9 cellular contexts compared by ENCODE assay signal in genomic region chr17:5234645-5235576, GRCh38. TPM values are rescaled to one million over a fixed set of nuclear protein-coding genes. Genes with fewer than 3 reads are reported as not detected.
A peak's percentile ranks its signal among the peaks of the same experiment; 100 is the strongest.
DNase-seq lines count a peak whose midpoint lies in the region; ATAC-seq and TF ChIP-seq lines count a peak whose summit lies in the region.
"Had no signal": no experiment of that assay in that cellular context is flagged by ENCODE, and none has a peak within 500 bp of the region (broad histone marks: within the 10 kb centered on the region; RNA-seq: fewer than 3 reads in every experiment).

Gene SCIMP (minus strand): TSS chr17:5234860. CDS start chr17:5234755, 105 bp downstream.

- H3K27me3 ChIP-seq in psoas muscle (ENCODE audit: insufficient read depth in 3 of 3, low read length in 2 of 3), result no peaks in the 10 kb centered on the region

- no peaks in the 10 kb centered on the region for H3K9me3 ChIP-seq in psoas muscle

- H3K36me3 Mint-ChIP-seq in activated CD8-positive, alpha-beta T cell treated with anti-CD3 and anti-CD28 coated beads for 36 hours (ENCODE audit: low read depth), result no peaks in the 10 kb centered on the region

- H3K4me3 Mint-ChIP-seq in activated CD8-positive, alpha-beta T cell treated with anti-CD3 and anti-CD28 coated beads for 36 hours, result no peak within 1 kb of the TSS

- no peaks in the 10 kb centered on the region for H3K27me3 Mint-ChIP-seq in activated CD8-positive, alpha-beta T cell treated with anti-CD3 and anti-CD28 coated beads for 36 hours

- H3K27ac Mint-ChIP-seq in activated CD8-positive, alpha-beta T cell treated with anti-CD3 and anti-CD28 coated beads for 36 hours, result peak within 1 kb of the TSS; percentile 57

- H3K4me1 ChIP-seq in psoas muscle, result no peaks in the 10 kb centered on the region

- H3K4me1 Mint-ChIP-seq in activated CD8-positive, alpha-beta T cell treated with anti-CD3 and anti-CD28 coated beads for 36 hours (ENCODE audit: low read depth), result peaks cover 25% of the 10 kb centered on the region

- H3K4me3 ChIP-seq in psoas muscle, result no peak within 1 kb of the TSS

- no peak for TF ChIP-seq CTCF in activated CD8-positive, alpha-beta T cell treated with anti-CD3 and anti-CD28 coated beads for 36 hours (IDR thresholded peaks at IDR 0.05)
- TF ChIP-seq CTCF in psoas muscle (IDR thresholded peaks at IDR 0.05), result no peak

- DNase-seq in activated CD8-positive, alpha-beta T cell treated with anti-CD3 and anti-CD28 coated beads for 36 hours, result no peak
- DNase-seq in sciatic nerve (ENCODE audit: low spot score), result peak; percentile 68
- no peak for DNase-seq in psoas muscle
- DNase-seq in activated naive CD4-positive, alpha-beta T cell treated with Interleukin-2 at 50 U/mL for 16 hours, result no peak

- 87 to 91% (median 90%) methylated on average over 19 of the region's 19 CpGs for WGBS in psoas muscle, 3 donors

- H3K36me3 ChIP-seq in psoas muscle (ENCODE audit: insufficient read depth in 1 of 2, low read depth in 1 of 2), result peaks cover 0 to 3% of the 10 kb centered on the region in 2 donors

- no peak within 1 kb of the TSS for H3K27ac ChIP-seq in psoas muscle

- POLR2A ChIA-PET in activated CD8-positive, alpha-beta T cell treated with anti-CD3 and anti-CD28 coated beads for 36 hours (lab: Charles Lee), result no interaction called here

- intact Hi-C loops in activated CD8-positive, alpha-beta T cell treated with anti-CD3 and anti-CD28 coated beads for 36 hours (cut with micrococcal nuclease), result loop anchor here (5.0 kb wide), 1 partner anchor 38 kb away; no protein-coding TSS in a partner anchor
- intact Hi-C loops in sciatic nerve (cut with DNase I), result no loop called here
- intact Hi-C loops in psoas muscle (cut with DNase I), result no loop called here

- CTCF ChIA-PET in activated CD8-positive, alpha-beta T cell treated with anti-CD3 and anti-CD28 coated beads for 36 hours (lab: Charles Lee), result interaction anchor here (0.6 to 1.0 kb wide), 2 partner anchors 36 to 39 kb away, joined by 3 read pairs; no protein-coding TSS in a partner anchor

- peaks cover 4% of the 10 kb centered on the region for H3K9me3 Mint-ChIP-seq in activated CD8-positive, alpha-beta T cell treated with anti-CD3 and anti-CD28 coated beads for 36 hours

- ATAC-seq in GM18868 (IDR thresholded peaks at IDR 0.05; ENCODE audit: unreplicated experiment) (peak; percentile 61), HG02798 (IDR thresholded peaks at IDR 0.05; ENCODE audit: poor library complexity, unreplicated experiment) (peak; percentile 49), sciatic nerve (peak; percentile 82), HG03025 (IDR thresholded peaks at IDR 0.05; ENCODE audit: low FRiP score, unreplicated experiment) (no peak), psoas muscle (no peak), HG02840 (IDR thresholded peaks at IDR 0.05; ENCODE audit: low FRiP score, unreplicated experiment) (no peak)
- no peak for ATAC-seq in activated CD8-positive, alpha-beta T cell treated with anti-CD3 and anti-CD28 coated beads for 36 hours

RNA-seq across cellular contexts. Expression of gene SCIMP, which starts in this region (rescaled TPM):
- under 1 TPM; 0.13 to 0.54 TPM for total RNA-seq in activated CD8-positive, alpha-beta T cell treated with anti-CD3 and anti-CD28 coated beads for 36 hours
- total RNA-seq in sciatic nerve (4.9 TPM), psoas muscle (under 1 TPM; 0.37 to 0.74 (median 0.50) TPM)
- polyA plus RNA-seq in psoas muscle, result under 1 TPM; 0.12 to 0.55 (median 0.27) TPM
- total RNA-seq: SK-MEL-5 had no signal

Comparison
In these comparisons a context has a peak if more than half of its experiments do, and no peak if none do; other contexts are left out.
1. ATAC-seq: peak in GM18868 (single experiment), HG02798 (single experiment) and sciatic nerve (single experiment); none in activated CD8-positive, alpha-beta T cell treated with anti-CD3 and anti-CD28 coated beads for 36 hours (single experiment), HG03025 (single experiment), psoas muscle (0 of 4) and HG02840 (single experiment).